9 cellular contexts compared by ENCODE assay signal in genomic region chr17:59706900-59707181, GRCh38. TPM values are rescaled to one million over a fixed set of nuclear protein-coding genes. Genes with fewer than 3 reads are reported as not detected.
DNase-seq lines count a peak whose midpoint lies in the region; ATAC-seq, FAIRE-seq and TF ChIP-seq lines count a peak whose summit lies in the region.
"Had no signal": no experiment of that assay in that cellular context is flagged by ENCODE, and none has a peak within 500 bp of the region (broad histone marks: within the 10 kb centered on the region; RNA-seq: fewer than 3 reads in every experiment).

No MANE protein-coding gene starts in this region.

- H3K79me2 ChIP-seq in Loucy (ENCODE audit: insufficient read depth, low read length) = peaks cover 97% of the 10 kb centered on the region

- no peaks in the 10 kb centered on the region for H3F3A ChIP-seq in Loucy (ENCODE audit: low read depth)

- peaks cover 3 to 22% (median 7%) of the 10 kb centered on the region in 5 donors for H3K36me3 Mint-ChIP-seq in naive thymus-derived CD4-positive, alpha-beta T cell

- POLR2A ChIA-PET in naive thymus-derived CD4-positive, alpha-beta T cell (lab: Charles Lee) = interaction anchor here (1.2 to 2.4 kb wide), 6 partner anchors 14 to 971 kb away, joined by 4 to 21 read pairs (median 6); partner anchors contain the start of genes BCAS3 and CLTC

- H2AFZ ChIP-seq in Loucy (ENCODE audit: low read length) = peak overlapping the region; percentile 73

- peak overlapping the region; percentile 90 for H3K27ac ChIP-seq in naive thymus-derived CD4-positive, alpha-beta T cell (ENCODE audit: low read depth, low read length)

- CTCF ChIA-PET in naive thymus-derived CD4-positive, alpha-beta T cell (lab: Charles Lee) = interaction anchor here (0.6 to 1.4 kb wide), 4 partner anchors 46 to 87 kb away, joined by 3 to 5 read pairs (median 3); partner anchors contain the start of gene CLTC

- peak overlapping the region; percentile 97 to 100 (median 99) for H3K4me3 Mint-ChIP-seq in naive thymus-derived CD4-positive, alpha-beta T cell

- H3K27me3 ChIP-seq in Loucy (ENCODE audit: insufficient read depth, low read length, poor library complexity, severe bottlenecking) (peaks cover 3% of the 10 kb centered on the region), bronchial epithelial cell (ENCODE audit: control insufficient read depth, insufficient read depth, low read length) (no peaks in the 10 kb centered on the region)
- no peaks in the 10 kb centered on the region for H3K27me3 ChIP-seq in naive thymus-derived CD4-positive, alpha-beta T cell (ENCODE audit: control insufficient read depth in 2 of 2, insufficient read depth in 2 of 2, low read length in 2 of 2)

- H3K27ac Mint-ChIP-seq in naive thymus-derived CD4-positive, alpha-beta T cell = peak overlapping the region; percentile 96 to 100 (median 99)

- H3K4me3 ChIP-seq in Loucy (ENCODE audit: low read length, poor library complexity, severe bottlenecking) = peak overlapping the region; percentile 91
- H3K4me3 ChIP-seq in bronchial epithelial cell (ENCODE audit: low read depth, low read length) = peak overlapping the region; percentile 78
- H3K4me3 ChIP-seq in naive thymus-derived CD4-positive, alpha-beta T cell (ENCODE audit: low read length) = peak overlapping the region; percentile 90

- H3K9ac ChIP-seq in Loucy (ENCODE audit: low read depth, low read length, poor library complexity, severe bottlenecking) = peak overlapping the region; percentile 85

- H3K9me2 ChIP-seq in Loucy (replicated peaks; ENCODE audit: low read depth, low read length) = no peaks in the 10 kb centered on the region

- no peaks in the 10 kb centered on the region for H3K36me3 ChIP-seq in Loucy (ENCODE audit: insufficient read depth, low read length)
- no peaks in the 10 kb centered on the region for H3K36me3 ChIP-seq in bronchial epithelial cell (ENCODE audit: control insufficient read depth, insufficient read depth, low read length)
- H3K36me3 ChIP-seq in naive thymus-derived CD4-positive, alpha-beta T cell (ENCODE audit: control insufficient read depth in 2 of 3, insufficient read depth in 3 of 3, low read length in 3 of 3) = no peaks in the 10 kb centered on the region

- peaks cover 41 to 86% (median 69%) of the 10 kb centered on the region in 7 donors for H3K4me1 Mint-ChIP-seq in naive thymus-derived CD4-positive, alpha-beta T cell

- H3K4me1 ChIP-seq in Loucy (ENCODE audit: insufficient read depth, low read length, poor library complexity, severe bottlenecking) = peaks cover 53% of the 10 kb centered on the region
- H3K4me1 ChIP-seq in naive thymus-derived CD4-positive, alpha-beta T cell (ENCODE audit: control insufficient read depth in 2 of 2, insufficient read depth in 2 of 2, low read length in 2 of 2) = peaks cover 26 to 28% of the 10 kb centered on the region in 2 donors

- H3K9me3 Mint-ChIP-seq in naive thymus-derived CD4-positive, alpha-beta T cell = peaks cover 0 to 2% (median 0%) of the 10 kb centered on the region in 11 donors

- intact Hi-C loops in naive thymus-derived CD4-positive, alpha-beta T cell (cut with micrococcal nuclease) = loop anchor here (1.0 to 10.0 kb wide), 13 partner anchors 79 to 1855 kb away; partner anchors contain the start of genes CLTC (in 2 of the 2), DHX40 (in 2 of the 2), HEATR6 (in 2 of the 2) and RPS6KB1 (in 2 of the 2)

- FAIRE-seq in bronchial epithelial cell (lab: Jason Lieb, UNC) = no peak
- FAIRE-seq: islet of Langerhans had no signal

- peak; percentile 10 for DNase-seq in AG08396 (ENCODE audit: low spot score)
- DNase-seq in bronchial epithelial cell (ENCODE audit: low read depth) = no peak
- DNase-seq in naive thymus-derived CD4-positive, alpha-beta T cell = no peak
- DNase-seq in NCI-H2196 treated with DMSO at 0.1 percent for 48 hours (lab: John Stamatoyannopoulos, UW; ENCODE audit: unreplicated experiment) = no peak
- no peak for DNase-seq in NCI-H2081 treated with DMSO at 0.1 percent for 48 hours (lab: John Stamatoyannopoulos, UW)

- peaks cover 66% of the 10 kb centered on the region for H4K20me1 ChIP-seq in Loucy (ENCODE audit: insufficient read depth, low read length, poor library complexity, severe bottlenecking)

- no peaks in the 10 kb centered on the region for H3K9me3 ChIP-seq in Loucy (ENCODE audit: insufficient read depth, low read depth, low read length)
- H3K9me3 ChIP-seq in naive thymus-derived CD4-positive, alpha-beta T cell (ENCODE audit: control insufficient read depth in 2 of 3, low read length in 3 of 3) = no peaks in the 10 kb centered on the region

- peak overlapping the region; percentile 99 for H3K4me2 ChIP-seq in Loucy (ENCODE audit: low read depth, low read length, poor library complexity, severe bottlenecking)

- ATAC-seq in naive thymus-derived CD4-positive, alpha-beta T cell = no peak
- ATAC-seq in HG02852 (IDR thresholded peaks at IDR 0.05; ENCODE audit: unreplicated experiment) = no peak
- ATAC-seq in HG02610 (IDR thresholded peaks at IDR 0.05; ENCODE audit: unreplicated experiment) = no peak

- no peaks in the 10 kb centered on the region for H3K27me3 Mint-ChIP-seq in naive thymus-derived CD4-positive, alpha-beta T cell

- TF ChIP-seq CTCF in Loucy (conservative IDR thresholded peaks at IDR 0.05; ENCODE audit: low read length) = no peak
- no peak for TF ChIP-seq CTCF in bronchial epithelial cell (IDR thresholded peaks at IDR 0.05; ENCODE audit: insufficient read depth, low read length, severe bottlenecking)

RNA-seq across cellular contexts. Expression of gene PTRH2, which starts 0.4 kb away (rescaled TPM):
- total RNA-seq in bronchial epithelial cell = 34.0 and 37.4 TPM in 2 replicates
- total RNA-seq in naive thymus-derived CD4-positive, alpha-beta T cell = 10 to 100 TPM in 3 of 5 experiments, 1 to 10 TPM in 2; 6.1 to 24.1 (median 15.0) TPM
- polyA plus RNA-seq in naive thymus-derived CD4-positive, alpha-beta T cell = 10 to 100 TPM; 17.9 to 25.1 TPM

RNA-seq across cellular contexts. Expression of gene VMP1, which starts 0.6 kb away (rescaled TPM):
- total RNA-seq in bronchial epithelial cell = 120 and 141 TPM in 2 replicates
- 100 to 1,000 TPM in 2 of 5 experiments, 10 to 100 TPM in 3; 70.3 to 370 (median 82.5) TPM for total RNA-seq in naive thymus-derived CD4-positive, alpha-beta T cell
- 10 to 100 TPM; 42.0 to 48.4 TPM for polyA plus RNA-seq in naive thymus-derived CD4-positive, alpha-beta T cell
